In genomic region chr5:180135128-180135955, GRCh38 we compare ENCODE assay signal across 8 cellular contexts.
DNase-seq lines count a peak whose midpoint lies in the region; ATAC-seq and TF ChIP-seq lines count a peak whose summit lies in the region.

No MANE protein-coding gene starts in this region.

- TF ChIP-seq CTCF in activated CD8-positive, alpha-beta T cell treated with anti-CD3 and anti-CD28 coated beads for 36 hours (IDR thresholded peaks at IDR 0.05), result no peak
- no peak for TF ChIP-seq CTCF in type B pancreatic cell (conservative IDR thresholded peaks at IDR 0.05)

- CTCF ChIA-PET in activated CD8-positive, alpha-beta T cell treated with anti-CD3 and anti-CD28 coated beads for 36 hours (lab: Charles Lee), result no interaction called here

- H3K27me3 Mint-ChIP-seq in activated CD8-positive, alpha-beta T cell treated with anti-CD3 and anti-CD28 coated beads for 36 hours, result peaks cover 5% of the 10 kb centered on the region
- H3K27me3 Mint-ChIP-seq in type B pancreatic cell (no peaks in the 10 kb centered on the region), T-helper 17 cell (peaks cover 21% of the 10 kb centered on the region)

- peak; percentile 99 for ATAC-seq in activated CD8-positive, alpha-beta T cell treated with anti-CD3 and anti-CD28 coated beads for 36 hours
- ATAC-seq in T-helper 17 cell (no peak), GM21786 (IDR thresholded peaks at IDR 0.05; ENCODE audit: unreplicated experiment) (no peak)

- no peak overlapping the region for H3K4me3 Mint-ChIP-seq in activated CD8-positive, alpha-beta T cell treated with anti-CD3 and anti-CD28 coated beads for 36 hours
- H3K4me3 Mint-ChIP-seq in type B pancreatic cell, result no peak overlapping the region
- H3K4me3 Mint-ChIP-seq in T-helper 17 cell, result no peak overlapping the region

- H3K36me3 Mint-ChIP-seq in activated CD8-positive, alpha-beta T cell treated with anti-CD3 and anti-CD28 coated beads for 36 hours (ENCODE audit: low read depth), result no peaks in the 10 kb centered on the region
- no peaks in the 10 kb centered on the region for H3K36me3 Mint-ChIP-seq in type B pancreatic cell
- H3K36me3 Mint-ChIP-seq in T-helper 17 cell (ENCODE audit: low read depth), result peaks cover 4% of the 10 kb centered on the region

- peak overlapping the region; percentile 76 for H3K27ac Mint-ChIP-seq in activated CD8-positive, alpha-beta T cell treated with anti-CD3 and anti-CD28 coated beads for 36 hours
- peak overlapping the region; percentile 50 for H3K27ac Mint-ChIP-seq in type B pancreatic cell
- H3K27ac Mint-ChIP-seq in T-helper 17 cell, result no peak overlapping the region

- H3K9me3 Mint-ChIP-seq in activated CD8-positive, alpha-beta T cell treated with anti-CD3 and anti-CD28 coated beads for 36 hours, result no peaks in the 10 kb centered on the region
- H3K9me3 Mint-ChIP-seq in type B pancreatic cell, result no peaks in the 10 kb centered on the region

- POLR2A ChIA-PET in activated CD8-positive, alpha-beta T cell treated with anti-CD3 and anti-CD28 coated beads for 36 hours (lab: Charles Lee), result interaction anchor here (0.6 to 1.0 kb wide), 2 partner anchors 19 to 200 kb away, joined by 3 read pairs; no protein-coding TSS in a partner anchor

- intact Hi-C loops in activated CD8-positive, alpha-beta T cell treated with anti-CD3 and anti-CD28 coated beads for 36 hours (cut with micrococcal nuclease), result loop anchor here (10.0 kb wide), 1 partner anchor 79 kb away; no protein-coding TSS in a partner anchor

- no peaks in the 10 kb centered on the region for H3K9me3 ChIP-seq in T-helper 17 cell (ENCODE audit: control insufficient read depth, low read length, poor library complexity, severe bottlenecking)

- peak in 2 of 3 donors; percentile 15 to 21 for DNase-seq in stimulated activated CD4-positive, alpha-beta T cell treated with anti-CD3 and anti-CD28 coated beads, Interleukin-12 subunit alpha, Interleukin-12 subunit beta, amount 100 ng/mL, for 48 hours (ENCODE audit: low read depth in 2 of 3, low spot score in 1 of 3)
- no peak for DNase-seq in stimulated activated CD4-positive, alpha-beta T cell treated with anti-CD3 and anti-CD28 coated beads, Interleukin-12 subunit alpha, Interleukin-12 subunit beta, amount 100 ng/mL, for 4 hours
- peak; percentile 81 for DNase-seq in activated CD8-positive, alpha-beta T cell treated with anti-CD3 and anti-CD28 coated beads for 36 hours
- DNase-seq in glomerular visceral epithelial cell (ENCODE audit: extremely low spot score) (peak; percentile 71), type B pancreatic cell (ENCODE audit: extremely low spot score, unreplicated experiment) (peak; percentile 56), NCI-H748 treated with DMSO at 0.1 percent for 48 hours (lab: John Stamatoyannopoulos, UW) (no peak), T-helper 17 cell (no peak)

- peaks cover 11% of the 10 kb centered on the region for H3K4me1 Mint-ChIP-seq in activated CD8-positive, alpha-beta T cell treated with anti-CD3 and anti-CD28 coated beads for 36 hours (ENCODE audit: low read depth)
- no peaks in the 10 kb centered on the region for H3K4me1 Mint-ChIP-seq in type B pancreatic cell (ENCODE audit: unreplicated experiment)
- H3K4me1 Mint-ChIP-seq in T-helper 17 cell, result peaks cover 10% of the 10 kb centered on the region

Comparison
In these comparisons a context has a peak if more than half of its experiments do, and no peak if none do; other contexts are left out.
1. DNase-seq: peak in stimulated activated CD4-positive, alpha-beta T cell treated with anti-CD3 and anti-CD28 coated beads, Interleukin-12 subunit alpha, Interleukin-12 subunit beta, amount 100 ng/mL, for 48 hours (2 of 3), activated CD8-positive, alpha-beta T cell treated with anti-CD3 and anti-CD28 coated beads for 36 hours (single experiment), glomerular visceral epithelial cell (single experiment) and type B pancreatic cell (single experiment); none in stimulated activated CD4-positive, alpha-beta T cell treated with anti-CD3 and anti-CD28 coated beads, Interleukin-12 subunit alpha, Interleukin-12 subunit beta, amount 100 ng/mL, for 4 hours (single experiment), NCI-H748 treated with DMSO at 0.1 percent for 48 hours (single experiment) and T-helper 17 cell (0 of 3).